ENCODE assay signal across 10 cellular contexts in the genomic region with DNA sequence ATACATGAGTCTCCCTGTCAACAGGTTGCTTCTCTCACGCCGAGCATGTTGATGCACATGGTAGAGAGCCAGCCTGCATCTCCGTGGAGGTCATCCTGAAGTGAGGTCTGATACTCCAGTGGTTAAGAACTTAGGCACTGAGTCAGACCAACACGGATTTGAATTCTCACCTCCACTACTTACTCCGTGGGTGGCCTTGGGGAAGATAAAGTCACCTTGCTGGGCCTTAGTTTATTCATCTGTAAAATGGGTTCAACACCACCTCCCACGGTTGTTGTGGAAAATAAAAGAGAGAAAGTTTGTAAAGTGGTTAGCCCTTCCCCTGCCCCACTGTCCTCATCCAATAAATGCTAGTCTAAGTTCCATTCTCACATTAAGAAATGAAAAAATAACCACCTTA.
"Had no signal": no experiment of that assay in that cellular context is flagged by ENCODE, and none has a peak within 500 bp of the region (broad histone marks: within the 10 kb centered on the region; RNA-seq: fewer than 3 reads in every experiment).

No MANE protein-coding gene starts in this region.

- H3K27ac Mint-ChIP-seq: H9, HFFc6 had no signal

- H3K4me3 Mint-ChIP-seq: H9, HFFc6 had no signal

- FAIRE-seq: H54 had no signal

- H3K27ac ChIP-seq: GM23248, HL-60, KMS-11 had no signal

- H2AFZ ChIP-seq: GM23248 had no signal

- H3K9ac ChIP-seq: GM23248, KMS-11 had no signal

- DNase-seq: GM23248, GOT3, H9, HCEC 1CT, HFFc6, IMR-90, KBM-7 had no signal

- H3K9me3 Mint-ChIP-seq: H9, HFFc6 had no signal

- H3K4me2 ChIP-seq: KMS-11 had no signal

- H3K4me3 ChIP-seq: GM23248 had no signal
